In genomic region chr4:123288309-123289025, GRCh38 we compare ENCODE assay signal across 20 cellular contexts.
DNase-seq lines count a peak whose midpoint lies in the region; ATAC-seq lines count a peak whose summit lies in the region.
"Had no signal": no experiment of that assay in that cellular context is flagged by ENCODE, and none has a peak within 500 bp of the region (broad histone marks: within the 10 kb centered on the region; RNA-seq: fewer than 3 reads in every experiment).

No MANE protein-coding gene starts in this region.

- WGBS in GM23248 (ENCODE audit: low coverage in 1 of 2, low lambda C conversion rate in 2 of 2, missing lambda C conversion rate in 2 of 2), 2 experiments, result 98 to 100% methylated on average over 3 of the region's 3 CpGs

- H3K36me3 Mint-ChIP-seq in immature natural killer cell, result peaks cover 13 to 29% (median 19%) of the 10 kb centered on the region in 3 donors

- H2AFZ ChIP-seq in GM23248, result no peak overlapping the region

- H3K4me3 ChIP-seq in GM23248, result no peak overlapping the region
- H3K4me3 ChIP-seq: SJSA1 had no signal

- H3K4me1 ChIP-seq in GM23248 (ENCODE audit: insufficient read depth), result no peaks in the 10 kb centered on the region
- H3K4me1 ChIP-seq: SJSA1 had no signal

- ATAC-seq in GM18909 (IDR thresholded peaks at IDR 0.05; ENCODE audit: poor library complexity, unreplicated experiment) (peak; percentile 83), GM21528 (IDR thresholded peaks at IDR 0.05; ENCODE audit: low FRiP score, unreplicated experiment) (peak; percentile 65), HG03108 (IDR thresholded peaks at IDR 0.05; ENCODE audit: unreplicated experiment) (peak; percentile 69), HG02884 (IDR thresholded peaks at IDR 0.05; ENCODE audit: unreplicated experiment) (no peak)
- ATAC-seq: activated naive CD4-positive, alpha-beta T cell treated with anti-CD3 and anti-CD28 coated beads, Interleukin-2, amount 50 U/mL, for 72 hours had no signal

- in situ Hi-C loops in GM23248 (cut with MboI), result no loop called here

- H3K27me3 Mint-ChIP-seq in immature natural killer cell (ENCODE audit: low read depth in 3 of 3), result peaks cover 2 to 10% (median 9%) of the 10 kb centered on the region in 3 donors
- H3K27me3 Mint-ChIP-seq: activated CD4-positive, alpha-beta T cell treated with anti-CD3 and anti-CD28 coated beads, Interleukin-2, amount 10 ng/mL, durations not matched to agents 24 days and 14 days; memory B cell had no signal

- H3K4me1 Mint-ChIP-seq in immature natural killer cell, result peaks cover 49 to 55% of the 10 kb centered on the region in 2 donors
- H3K4me1 Mint-ChIP-seq: activated CD4-positive, alpha-beta T cell treated with anti-CD3 and anti-CD28 coated beads, Interleukin-2, amount 10 ng/mL, durations not matched to agents 24 days and 14 days had no signal

- H3K4me3 Mint-ChIP-seq in immature natural killer cell, result peak overlapping the region; percentile 34 to 75 (median 65)
- H3K4me3 Mint-ChIP-seq: activated CD4-positive, alpha-beta T cell treated with anti-CD3 and anti-CD28 coated beads, Interleukin-2, amount 10 ng/mL, durations not matched to agents 24 days and 14 days; memory B cell; nephron progenitor cell had no signal

- no peaks in the 10 kb centered on the region for H3K27me3 ChIP-seq in GM23248 (replicated peaks; ENCODE audit: insufficient read depth)
- H3K27me3 ChIP-seq: SJSA1 had no signal

- no peak overlapping the region for H3K27ac ChIP-seq in GM23248
- H3K27ac ChIP-seq: SJSA1 had no signal

- peaks cover 8 to 23% (median 16%) of the 10 kb centered on the region in 6 donors for H3K9me3 Mint-ChIP-seq in immature natural killer cell

- no peak overlapping the region for H3K4me2 ChIP-seq in GM23248 (ENCODE audit: unreplicated experiment)

- no peak overlapping the region for H3K9ac ChIP-seq in GM23248

- H3K79me2 ChIP-seq in GM23248 (ENCODE audit: insufficient read depth), result no peaks in the 10 kb centered on the region

- no peaks in the 10 kb centered on the region for H4K20me1 ChIP-seq in GM23248 (ENCODE audit: insufficient read depth)

- H3K36me3 ChIP-seq in GM23248 (ENCODE audit: low read depth), result peaks cover 3% of the 10 kb centered on the region; the same call in 1 of the 2 replicates
- H3K36me3 ChIP-seq: SJSA1 had no signal

- peak; percentile 64 to 72 (median 65) for DNase-seq in immature natural killer cell
- DNase-seq in SK-N-DZ (ENCODE audit: low spot score), result no peak
- DNase-seq in GM23248, result no peak
- no peak for DNase-seq in NOMO-1 treated with DMSO at 0.1 percent for 48 hours (lab: John Stamatoyannopoulos, UW; ENCODE audit: unreplicated experiment)
- DNase-seq: activated CD4-positive, alpha-beta T cell treated with anti-CD3 and anti-CD28 coated beads, Interleukin-2, amount 10 ng/mL, durations not matched to agents 24 days and 14 days; activated T-cell treated with anti-CD3 and anti-CD28 coated beads for 4 hours; dermis blood vessel endothelial cell; erythroblast; Kasumi-1; NCI-H1436 treated with DMSO at 0.1 percent for 48 hours; NCI-H446; nephron progenitor cell; T1000 had no signal

- H3K27ac Mint-ChIP-seq in immature natural killer cell, result peak overlapping the region in 5 of 6 donors; percentile 3 to 42 (median 14)
- H3K27ac Mint-ChIP-seq: activated CD4-positive, alpha-beta T cell treated with anti-CD3 and anti-CD28 coated beads, Interleukin-2, amount 10 ng/mL, durations not matched to agents 24 days and 14 days; activated naive CD4-positive, alpha-beta T cell treated with anti-CD3 and anti-CD28 coated beads, Interleukin-2, amount 50 U/mL, for 72 hours; memory B cell; nephron progenitor cell had no signal

- no peaks in the 10 kb centered on the region for H3K9me2 ChIP-seq in GM23248 (ENCODE audit: insufficient read depth)

- no peaks in the 10 kb centered on the region for H3F3A ChIP-seq in GM23248 (ENCODE audit: insufficient read depth)

- no peaks in the 10 kb centered on the region for H3K9me3 ChIP-seq in GM23248 (ENCODE audit: low read depth)
- H3K9me3 ChIP-seq: SJSA1 had no signal

Comparison
In these comparisons a context has a peak if more than half of its experiments do, and no peak if none do; other contexts are left out.
1. DNase-seq: peak in immature natural killer cell (3 of 3); none in SK-N-DZ (single experiment), GM23248 (single experiment) and NOMO-1 treated with DMSO at 0.1 percent for 48 hours (single experiment).